In genomic region chr6:16756660-16757270, GRCh38 we compare ENCODE assay signal across 20 cellular contexts. TPM values are rescaled to one million over a fixed set of nuclear protein-coding genes. Genes with fewer than 3 reads are reported as not detected.
DNase-seq lines count a peak whose midpoint lies in the region; ATAC-seq and TF ChIP-seq lines count a peak whose summit lies in the region.
"Had no signal": no experiment of that assay in that cellular context is flagged by ENCODE, and none has a peak within 500 bp of the region (broad histone marks: within the 10 kb centered on the region; RNA-seq: fewer than 3 reads in every experiment).

No MANE protein-coding gene starts in this region.

- peaks cover 39% of the 10 kb centered on the region for H3K4me1 ChIP-seq in adipocyte (ENCODE audit: control insufficient read depth, insufficient read depth, low read length)

- H3K36me3 Mint-ChIP-seq in mesothelial cell of epicardium = peaks cover 6% of the 10 kb centered on the region

- no peak overlapping the region for H3K4me3 ChIP-seq in adipocyte (ENCODE audit: low read length)
- H3K4me3 ChIP-seq: sigmoid colon, SK-N-MC had no signal

- no peak overlapping the region for H3K4me3 Mint-ChIP-seq in mesothelial cell of epicardium
- H3K4me3 Mint-ChIP-seq: endodermal cell, H9 had no signal

- H3K9me3 ChIP-seq in adipocyte (ENCODE audit: control insufficient read depth, low read length) = no peaks in the 10 kb centered on the region
- H3K9me3 ChIP-seq: Caco-2, sigmoid colon had no signal

- TF ChIP-seq CTCF in mesothelial cell of epicardium (IDR thresholded peaks at IDR 0.05; ENCODE audit: unreplicated experiment) = no peak

- no peaks in the 10 kb centered on the region for H3K27me3 ChIP-seq in adipocyte (replicated peaks; ENCODE audit: control insufficient read depth, insufficient read depth, low read length)
- H3K27me3 ChIP-seq: sigmoid colon had no signal

- H3K4me1 Mint-ChIP-seq in mesothelial cell of epicardium = peaks cover 56% of the 10 kb centered on the region

- peak overlapping the region; percentile 47 for H3K27ac Mint-ChIP-seq in mesothelial cell of epicardium
- H3K27ac Mint-ChIP-seq: endodermal cell, H9 had no signal

- H3K36me3 ChIP-seq in adipocyte (ENCODE audit: control insufficient read depth, insufficient read depth, low read length, severe bottlenecking) = no peaks in the 10 kb centered on the region
- H3K36me3 ChIP-seq: sigmoid colon had no signal

- CTCF ChIA-PET in HEK293T (lab: Yijun Ruan, JAX) = interaction anchor here (0.6 to 1.4 kb wide), 3 partner anchors 44 to 459 kb away, joined by 4 to 7 read pairs (median 5); no protein-coding TSS in a partner anchor

- ATAC-seq in GM18858 (IDR thresholded peaks at IDR 0.05; ENCODE audit: unreplicated experiment) = no peak
- no peak for ATAC-seq in GM18873 (IDR thresholded peaks at IDR 0.05; ENCODE audit: low FRiP score, unreplicated experiment)
- ATAC-seq: naive thymus-derived CD8-positive, alpha-beta T cell had no signal

- H3K9me3 Mint-ChIP-seq in mesothelial cell of epicardium = no peaks in the 10 kb centered on the region
- H3K9me3 Mint-ChIP-seq: endodermal cell; H9; naive thymus-derived CD8-positive, alpha-beta T cell had no signal

- no peak overlapping the region for H3K9ac ChIP-seq in adipocyte (ENCODE audit: low read length)

- POLR2A ChIA-PET in HEK293T (lab: Yijun Ruan, JAX) = interaction anchor here (1.1 kb wide), 1 partner anchor 77 kb away, joined by 3 read pairs; no protein-coding TSS in a partner anchor

- DNase-seq in NOMO-1 (lab: John Stamatoyannopoulos, UW; ENCODE audit: unreplicated experiment in 2 of 2) (peak; percentile 14 to 43), NOMO-1 treated with dmso at 0.1 percent for 144 hours (lab: John Stamatoyannopoulos, UW; ENCODE audit: unreplicated experiment) (no peak), HEK293T (ENCODE audit: extremely low spot score) (no peak), adipocyte (ENCODE audit: low read depth) (peak; percentile 59), mesothelial cell of epicardium (ENCODE audit: low spot score in 2 of 2, unreplicated experiment in 2 of 2) (no peak), NAMALWA (ENCODE audit: low spot score) (no peak)
- DNase-seq: activated T-cell treated with anti-CD3 and anti-CD28 coated beads, Interleukin-2, amount 50 U/mL, for 48 hours; Caco-2; endodermal cell; GDM1; H9; head of caudate nucleus; Kasumi-1; naive thymus-derived CD8-positive, alpha-beta T cell; NCI-H2107; sigmoid colon; substantia nigra had no signal

- no peaks in the 10 kb centered on the region for H3K27me3 Mint-ChIP-seq in mesothelial cell of epicardium (ENCODE audit: low read depth)

TF ChIP-seq in HEK293T, 16 proteins besides CTCF, POLR2A, EP300 and RAD21:
- TF ChIP-seq HDGF (IDR thresholded peaks at IDR 0.05; ENCODE audit: borderline replicate concordance) (no peak), SP1 (IDR thresholded peaks at IDR 0.05) (no peak), PKNOX1 (IDR thresholded peaks at IDR 0.05) (peak; percentile 91), FOXK2 (IDR thresholded peaks at IDR 0.05) (no peak), ELF4 (IDR thresholded peaks at IDR 0.05) (no peak)

RNA-seq across cellular contexts. Expression of gene ATXN1, which starts 4.5 kb away (rescaled TPM):
- 54.6 to 62.9 TPM (median 59.5 TPM) in 3 replicates for total RNA-seq in mesothelial cell of epicardium

Comparison
In these comparisons a context has a peak if more than half of its experiments do, and no peak if none do; other contexts are left out.
1. DNase-seq: peak in NOMO-1 (2 of 2) and adipocyte (single experiment); none in NOMO-1 treated with dmso at 0.1 percent for 144 hours (single experiment), HEK293T (single experiment), mesothelial cell of epicardium (0 of 2) and NAMALWA (single experiment).